ENCODE assay signal across 12 cellular contexts in the genomic region with DNA sequence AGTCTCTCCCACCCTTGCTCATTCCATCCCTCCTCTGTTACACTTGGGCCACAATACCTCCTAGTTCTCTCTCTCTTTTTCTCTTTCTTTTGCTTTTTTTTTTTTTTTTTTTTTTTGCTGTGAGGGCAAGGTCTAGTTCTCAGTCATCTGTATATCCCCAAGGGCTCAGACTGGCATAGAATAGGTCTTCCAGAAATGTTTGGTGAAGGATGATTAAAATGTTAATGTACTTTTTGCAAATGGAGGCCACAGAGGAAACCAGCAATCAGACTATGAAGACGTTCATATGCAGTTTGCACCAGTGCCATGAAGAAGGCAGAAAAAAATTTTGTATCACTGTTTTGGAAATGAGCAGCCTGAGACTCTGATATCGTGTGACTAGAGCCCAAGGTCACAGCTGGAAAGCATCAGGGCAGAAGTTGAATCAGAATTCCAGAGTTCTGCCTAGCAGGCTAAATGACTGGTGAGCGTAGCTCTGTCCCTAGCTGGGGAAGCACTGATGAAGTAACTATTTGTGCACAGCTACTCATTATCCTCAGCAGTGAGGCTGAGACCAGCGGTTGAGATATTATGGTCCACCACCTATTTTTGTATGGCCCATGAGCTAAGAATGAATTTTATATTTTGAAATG.
DNase-seq lines count a peak whose midpoint lies in the region; ATAC-seq lines count a peak whose summit lies in the region.
"Had no signal": no experiment of that assay in that cellular context is flagged by ENCODE, and none has a peak within 500 bp of the region (broad histone marks: within the 10 kb centered on the region; RNA-seq: fewer than 3 reads in every experiment).

No MANE protein-coding gene starts in this region.

- no peak for ATAC-seq in naive thymus-derived CD8-positive, alpha-beta T cell
- ATAC-seq in GM18868 (IDR thresholded peaks at IDR 0.05; ENCODE audit: unreplicated experiment) (no peak), GM19467 (IDR thresholded peaks at IDR 0.05; ENCODE audit: unreplicated experiment) (no peak), GM21529 (IDR thresholded peaks at IDR 0.05; ENCODE audit: unreplicated experiment) (no peak)

- H3K27me3 ChIP-seq in MG63: no peaks in the 10 kb centered on the region

- no peak overlapping the region for H3K4me3 Mint-ChIP-seq in naive thymus-derived CD8-positive, alpha-beta T cell
- H3K4me3 Mint-ChIP-seq: CD14-positive monocyte had no signal

- peaks cover 13 to 29% (median 20%) of the 10 kb centered on the region in 4 donors for H3K4me1 Mint-ChIP-seq in naive thymus-derived CD8-positive, alpha-beta T cell

- peaks cover 0 to 12% (median 12%) of the 10 kb centered on the region in 3 donors for H3K36me3 Mint-ChIP-seq in naive thymus-derived CD8-positive, alpha-beta T cell
- H3K36me3 Mint-ChIP-seq: CD14-positive monocyte had no signal

- no peak overlapping the region for H3K4me3 ChIP-seq in MG63
- H3K4me3 ChIP-seq: skin epidermis had no signal

- H3K36me3 ChIP-seq in MG63: no peaks in the 10 kb centered on the region

- POLR2A ChIA-PET in naive thymus-derived CD8-positive, alpha-beta T cell (lab: Charles Lee): interaction anchor here (0.7 kb wide), 1 partner anchor 199 kb away, joined by 3 read pairs; the partner anchor contains the start of gene CDC7

- no peaks in the 10 kb centered on the region for H3K9me3 Mint-ChIP-seq in naive thymus-derived CD8-positive, alpha-beta T cell

- peak; percentile 82 for DNase-seq in AG08395 (ENCODE audit: low spot score)
- peak; percentile 17 for DNase-seq in MG63
- peak; percentile 98 for DNase-seq in fibroblast of peridontal ligament (ENCODE audit: extremely low read depth)
- no peak for DNase-seq in naive thymus-derived CD8-positive, alpha-beta T cell
- no peak for DNase-seq in NCI-H1048 (lab: John Stamatoyannopoulos, UW)
- DNase-seq: islet precursor cell, MM.1S had no signal

- H3K27me3 Mint-ChIP-seq in naive thymus-derived CD8-positive, alpha-beta T cell: no peaks in the 10 kb centered on the region

- no peaks in the 10 kb centered on the region for H3K9me3 ChIP-seq in MG63

- peak overlapping the region in 6 of 10 donors; percentile 12 to 80 (median 56) for H3K27ac Mint-ChIP-seq in naive thymus-derived CD8-positive, alpha-beta T cell
- H3K27ac Mint-ChIP-seq: CD14-positive monocyte had no signal

Comparison
In these comparisons a context has a peak if more than half of its experiments do, and no peak if none do; other contexts are left out.
1. DNase-seq: peak in AG08395 (single experiment), MG63 (single experiment) and fibroblast of peridontal ligament (single experiment); none in naive thymus-derived CD8-positive, alpha-beta T cell (0 of 10) and NCI-H1048 (single experiment).